In genomic region chr7:64978497-64979203, GRCh38 we compare ENCODE assay signal across 1 cellular context.
A peak's percentile ranks its signal among the peaks of the same experiment; 100 is the strongest.
TF ChIP-seq lines count a peak whose summit lies in the region.

No MANE protein-coding gene starts in this region.

TF ChIP-seq in K562, 482 proteins besides CTCF, POLR2A, EP300 and RAD21 (continued from another document):
- TF ChIP-seq TRIM28 (IDR thresholded peaks at IDR 0.05) (peak; percentile 67), FOS (IDR thresholded peaks at IDR 0.05; ENCODE audit: extremely low read depth, insufficient read length) (no peak), MBD1 (CRISPR knock-in tag; IDR thresholded peaks at IDR 0.05) (no peak), ZKSCAN1 (IDR thresholded peaks at IDR 0.05; ENCODE audit: low read depth, low read length) (no peak)
TF ChIP-seq in K562: peak in this region for 6.
